In genomic region chr14:100406505-100407131, GRCh38 we compare ENCODE assay signal across 9 cellular contexts. TPM values are rescaled to one million over a fixed set of nuclear protein-coding genes. Genes with fewer than 3 reads are reported as not detected.
DNase-seq lines count a peak whose midpoint lies in the region; ATAC-seq and TF ChIP-seq lines count a peak whose summit lies in the region.
"Had no signal": no experiment of that assay in that cellular context is flagged by ENCODE, and none has a peak within 500 bp of the region (broad histone marks: within the 10 kb centered on the region; RNA-seq: fewer than 3 reads in every experiment).

No MANE protein-coding gene starts in this region.

- DNase-seq in CD14-positive monocyte (ENCODE audit: low spot score): peak; percentile 92
- peak; percentile 15 for DNase-seq in KBM-7
- DNase-seq in activated effector memory CD4-positive, alpha-beta T cell treated with anti-CD3 and anti-CD28 coated beads, Interleukin-2, amount 50 U/mL, for 16 hours: peak; percentile 64
- peak in 1 of 2 donors; percentile 69 for DNase-seq in left lung
- DNase-seq in NCI-H526 (lab: John Stamatoyannopoulos, UW): no peak
- DNase-seq in dorsolateral prefrontal cortex: no peak
- DNase-seq: cortex of kidney had no signal

- peak overlapping the region; percentile 32 to 43 for H3K4me3 Mint-ChIP-seq in CD14-positive monocyte

- no peaks in the 10 kb centered on the region for H3K36me3 ChIP-seq in left lung

- H3K4me1 ChIP-seq in left lung: peaks cover 4 to 44% of the 10 kb centered on the region in 2 donors

- no peaks in the 10 kb centered on the region for H3K27me3 ChIP-seq in left lung
- H3K27me3 ChIP-seq in dorsolateral prefrontal cortex: no peaks in the 10 kb centered on the region

- intact Hi-C loops in CD14-positive monocyte (cut with micrococcal nuclease): no loop called here
- intact Hi-C loops in left lung (cut with DNase I): no loop called here
- intact Hi-C loops in dorsolateral prefrontal cortex (cut with DNase I): no loop called here

- ATAC-seq in left lung: peak; percentile 64
- no peak for ATAC-seq in GM21717 (IDR thresholded peaks at IDR 0.05; ENCODE audit: unreplicated experiment)
- ATAC-seq in HG03108 (IDR thresholded peaks at IDR 0.05; ENCODE audit: unreplicated experiment): no peak

- no peaks in the 10 kb centered on the region for H3K27me3 Mint-ChIP-seq in CD14-positive monocyte (ENCODE audit: low read depth in 3 of 3)

- H3K4me1 Mint-ChIP-seq in CD14-positive monocyte: peaks cover 61% of the 10 kb centered on the region

- H3K4me3 ChIP-seq in left lung (no peak overlapping the region), dorsolateral prefrontal cortex (no peak overlapping the region)

- H3K27ac Mint-ChIP-seq in CD14-positive monocyte: peak overlapping the region; percentile 75 to 97 (median 96)

- no peaks in the 10 kb centered on the region for H3K9me3 ChIP-seq in left lung

- in situ Hi-C loops in KBM-7 (cut with MboI; ENCODE audit: low pct_unique_long_range_greater_than_20kb, low sequenced_read_pairs): no loop called here

- H3K9me3 Mint-ChIP-seq in CD14-positive monocyte: no peaks in the 10 kb centered on the region

- TF ChIP-seq CTCF in CD14-positive monocyte (IDR thresholded peaks at IDR 0.05) (no peak), left lung (IDR thresholded peaks at IDR 0.05) (no peak), dorsolateral prefrontal cortex (IDR thresholded peaks at IDR 0.05 in 54 of 56, conservative IDR thresholded peaks at IDR 0.05 in 2 of 56; ENCODE audit: low read depth in 1 of 56, partially characterized antibody in 56 of 56) (no peak)

- H3K36me3 Mint-ChIP-seq in CD14-positive monocyte: peaks cover 7 to 21% of the 10 kb centered on the region in 2 donors

- H3K27ac ChIP-seq in left lung (peak overlapping the region in 1 of 2 donors; percentile 21), dorsolateral prefrontal cortex (no peak overlapping the region)

RNA-seq across cellular contexts. Expression of gene WDR25, which starts 30.3 kb away (rescaled TPM):
- polyA plus RNA-seq in CD14-positive monocyte: 10 to 100 TPM; 10.2 to 12.8 TPM
- 10 to 100 TPM in 1 of 2 donors, 1 to 10 TPM in 1; 8.4 to 12.1 TPM for total RNA-seq in left lung
- 10 to 100 TPM in 107 of 120 experiments, 1 to 10 TPM in 13; 7.7 to 18.9 (median 12.5) TPM for total RNA-seq in dorsolateral prefrontal cortex

Comparison
In these comparisons a context has a peak if more than half of its experiments do, and no peak if none do; other contexts are left out.
1. DNase-seq: peak in CD14-positive monocyte (single experiment), KBM-7 (single experiment) and activated effector memory CD4-positive, alpha-beta T cell treated with anti-CD3 and anti-CD28 coated beads, Interleukin-2, amount 50 U/mL, for 16 hours (single experiment); none in NCI-H526 (0 of 2) and dorsolateral prefrontal cortex (0 of 10).